Comparison of ENCODE assay signal across 8 cellular contexts in the genomic region with DNA sequence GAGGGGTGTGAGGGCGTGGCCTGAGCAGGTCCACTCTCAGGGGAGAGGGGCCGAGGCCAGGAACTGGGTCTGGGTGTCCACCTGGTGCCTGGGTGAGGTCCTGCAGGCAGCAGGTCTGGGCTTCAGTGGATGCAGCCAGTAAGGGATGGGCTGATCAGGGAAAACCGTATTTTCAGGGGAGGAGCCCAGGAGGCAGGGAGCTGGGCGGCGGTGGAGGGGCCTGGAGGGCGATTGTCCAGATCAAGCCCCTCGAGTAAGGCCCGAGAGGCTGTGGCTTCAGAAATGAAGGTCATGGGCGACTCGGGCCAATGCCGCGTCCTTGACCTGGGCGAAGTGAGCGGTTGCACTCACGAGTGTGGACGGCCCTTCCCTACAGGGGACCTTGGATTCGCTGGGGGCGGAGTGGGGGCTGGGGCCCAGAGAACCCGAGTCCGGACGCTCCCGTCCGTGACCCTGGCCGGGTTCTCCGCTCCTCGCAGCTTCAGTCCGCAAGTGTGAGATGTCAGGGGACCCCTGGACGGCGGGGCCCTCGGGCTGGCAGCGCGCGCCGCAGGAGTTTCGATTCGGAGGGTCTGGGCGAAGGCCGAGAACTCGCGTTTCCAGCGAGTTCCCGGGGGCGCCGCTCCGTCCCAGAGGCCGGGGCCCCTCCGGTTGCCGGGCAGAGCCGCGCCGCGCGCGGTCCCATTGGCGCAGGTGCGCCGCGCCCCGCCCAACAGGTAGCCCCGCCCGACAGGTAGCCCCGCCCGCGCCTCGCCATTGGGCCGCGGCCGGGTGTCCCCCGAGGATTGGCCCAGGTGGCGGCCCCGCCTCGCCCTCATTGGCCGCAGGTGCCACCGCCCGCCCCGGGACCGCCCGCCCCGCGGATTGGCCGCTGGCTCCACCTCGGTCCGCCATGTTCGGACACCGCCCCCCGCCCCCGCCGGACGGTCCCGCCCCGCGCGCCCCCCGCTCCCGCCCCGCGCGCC. TPM values are rescaled to one million over a fixed set of nuclear protein-coding genes. Genes with fewer than 3 reads are reported as not detected.
A peak's percentile ranks its signal among the peaks of the same experiment; 100 is the strongest.
DNase-seq lines count a peak whose midpoint lies in the region; ATAC-seq and TF ChIP-seq lines count a peak whose summit lies in the region.

Gene PRKCZ (plus strand): TSS at position 895 of the 965 bp plus-strand sequence. CDS start 220 bp downstream, outside the sequence.

- no peaks in the 10 kb centered on the region for H3K9me3 Mint-ChIP-seq in activated T-cell treated with anti-CD3 and anti-CD28 coated beads, Interleukin-2, amount 50 U/mL, for 4 hours
- no peaks in the 10 kb centered on the region for H3K9me3 Mint-ChIP-seq in neural crest cell

- peaks cover 19% of the 10 kb centered on the region for H3K4me1 Mint-ChIP-seq in activated T-cell treated with anti-CD3 and anti-CD28 coated beads, Interleukin-2, amount 50 U/mL, for 4 hours (ENCODE audit: low read depth)
- peaks cover 10% of the 10 kb centered on the region for H3K4me1 Mint-ChIP-seq in neural crest cell

- DNase-seq in Daoy (ENCODE audit: low read depth) (peak; percentile 96), NOMO-1 treated with dmso at 0.1 percent for 144 hours (lab: John Stamatoyannopoulos, UW; ENCODE audit: unreplicated experiment) (peak; percentile 49), fibroblast of the aortic adventitia (ENCODE audit: low read depth) (no peak), neural crest cell (ENCODE audit: low read depth, low spot score) (no peak)
- peak; percentile 95 for DNase-seq in activated T-cell treated with anti-CD3 and anti-CD28 coated beads, Interleukin-2, amount 50 U/mL, for 4 hours

- H3K36me3 Mint-ChIP-seq in activated T-cell treated with anti-CD3 and anti-CD28 coated beads, Interleukin-2, amount 50 U/mL, for 4 hours (ENCODE audit: insufficient read depth): peaks cover 2% of the 10 kb centered on the region
- no peaks in the 10 kb centered on the region for H3K36me3 Mint-ChIP-seq in neural crest cell (ENCODE audit: low read depth)

- H3K27ac ChIP-seq in temporal lobe (ENCODE audit: low read depth, low read length): no peak within 1 kb of the TSS

- H3K27me3 Mint-ChIP-seq in activated T-cell treated with anti-CD3 and anti-CD28 coated beads, Interleukin-2, amount 50 U/mL, for 4 hours (ENCODE audit: low read depth): peaks cover 10% of the 10 kb centered on the region
- H3K27me3 Mint-ChIP-seq in neural crest cell (ENCODE audit: low read depth): peaks cover 86% of the 10 kb centered on the region

- no peak within 1 kb of the TSS for H3K4me3 ChIP-seq in fibroblast of the aortic adventitia (ENCODE audit: low read depth, low read length)

- peak within 1 kb of the TSS; percentile 81 for H3K4me3 Mint-ChIP-seq in activated T-cell treated with anti-CD3 and anti-CD28 coated beads, Interleukin-2, amount 50 U/mL, for 4 hours
- H3K4me3 Mint-ChIP-seq in neural crest cell: peak within 1 kb of the TSS; percentile 70

- TF ChIP-seq CTCF in fibroblast of the aortic adventitia (IDR thresholded peaks at IDR 0.05; ENCODE audit: insufficient read depth, low read length) (peak; percentile 2), neural crest cell (conservative IDR thresholded peaks at IDR 0.05) (peak; percentile 57)

- ATAC-seq in HG03045 (IDR thresholded peaks at IDR 0.05; ENCODE audit: unreplicated experiment): peak; percentile 75
- ATAC-seq in activated T-cell treated with anti-CD3 and anti-CD28 coated beads, Interleukin-2, amount 50 U/mL, for 4 hours: peak; percentile 97
- ATAC-seq in HG03521 (IDR thresholded peaks at IDR 0.05; ENCODE audit: unreplicated experiment): no peak

- H3K27ac Mint-ChIP-seq in neural crest cell (ENCODE audit: unreplicated experiment): no peak within 1 kb of the TSS

RNA-seq across cellular contexts. Expression of gene PRKCZ, which starts in this region (rescaled TPM):
- total RNA-seq in Daoy (2014; rRNA removed; shearing (Covaris generic)): 14.3 and 18.1 TPM in 2 replicates
- 10 to 100 TPM; 15.0 to 15.6 (median 15.0) TPM for total RNA-seq in activated T-cell treated with anti-CD3 and anti-CD28 coated beads, Interleukin-2, amount 50 U/mL, for 4 hours
- total RNA-seq in fibroblast of the aortic adventitia (ENCODE audit: low replicate concordance) (1.6 and 3.5 TPM in 2 replicates), neural crest cell (8.6 and 10.6 TPM in 2 replicates), temporal lobe (53.1 TPM)

Comparison
In these comparisons a context has a peak if more than half of its experiments do, and no peak if none do; other contexts are left out.
1. DNase-seq: peak in Daoy (single experiment), NOMO-1 treated with dmso at 0.1 percent for 144 hours (single experiment) and activated T-cell treated with anti-CD3 and anti-CD28 coated beads, Interleukin-2, amount 50 U/mL, for 4 hours (single experiment); none in fibroblast of the aortic adventitia (single experiment) and neural crest cell (single experiment).